In genomic region chr19:4724252-4724514, GRCh38 we compare ENCODE assay signal across 8 cellular contexts. TPM values are rescaled to one million over a fixed set of nuclear protein-coding genes. Genes with fewer than 3 reads are reported as not detected.
A peak's percentile ranks its signal among the peaks of the same experiment; 100 is the strongest.
DNase-seq lines count a peak whose midpoint lies in the region; ATAC-seq and TF ChIP-seq lines count a peak whose summit lies in the region.

No MANE protein-coding gene starts in this region.

- no peak for DNase-seq in CD14-positive monocyte (ENCODE audit: low spot score)
- peak; percentile 85 for DNase-seq in endodermal cell
- no peak for DNase-seq in neural progenitor cell (ENCODE audit: low spot score)
- no peak for DNase-seq in activated gamma-delta T cell treated with Interleukin-2 at 50 U/mL for 16 hours
- no peak for DNase-seq in stimulated activated CD8-positive, alpha-beta memory T cell treated with anti-CD3 and anti-CD28 coated beads, Interleukin-4, amount 100 ng/mL, for 48 hours
- no peak for DNase-seq in stimulated activated CD4-positive, alpha-beta T cell treated with anti-CD3 and anti-CD28 coated beads, Interleukin-2, amount 100 ng/mL, for 48 hours

- no peak for ATAC-seq in GM21515 (IDR thresholded peaks at IDR 0.05; ENCODE audit: unreplicated experiment)

- no peak overlapping the region for H2AFZ ChIP-seq in OCI-LY3 (ENCODE audit: low read depth, low read length)
- no peak overlapping the region for H2AFZ ChIP-seq in neural progenitor cell (replicated peaks)

- H4K20me1 ChIP-seq in OCI-LY3 (ENCODE audit: insufficient read depth, low read length) (peaks cover 6% of the 10 kb centered on the region; the same call in 1 of the 2 replicates), neural progenitor cell (ENCODE audit: low read depth) (peaks cover 13% of the 10 kb centered on the region)

- H3K27ac Mint-ChIP-seq in CD14-positive monocyte (peak overlapping the region; percentile 87 to 98 (median 95)), endodermal cell (peak overlapping the region; percentile 93), neural progenitor cell (peak overlapping the region; percentile 98)

- peak overlapping the region; percentile 58 for H3K27ac ChIP-seq in OCI-LY3 (ENCODE audit: low read length)
- H3K27ac ChIP-seq in endodermal cell (ENCODE audit: low read depth, low read length): no peak overlapping the region
- H3K27ac ChIP-seq in neural progenitor cell: no peak overlapping the region

- H3K4me1 ChIP-seq in OCI-LY3 (ENCODE audit: low read length): peaks cover 42% of the 10 kb centered on the region
- peaks cover 5% of the 10 kb centered on the region for H3K4me1 ChIP-seq in endodermal cell (ENCODE audit: control insufficient read depth, insufficient read depth, low read length)
- H3K4me1 ChIP-seq in neural progenitor cell: peaks cover 11% of the 10 kb centered on the region

- H3K4me1 Mint-ChIP-seq in CD14-positive monocyte (peaks cover 28% of the 10 kb centered on the region), endodermal cell (peaks cover 7% of the 10 kb centered on the region), neural progenitor cell (peaks cover 17% of the 10 kb centered on the region)

- H3K4me3 ChIP-seq in OCI-LY3 (ENCODE audit: low read length) (peak overlapping the region; percentile 93), endodermal cell (ENCODE audit: low read length) (peak overlapping the region; percentile 98), neural progenitor cell (peak overlapping the region; percentile 93)

- H3K79me2 ChIP-seq in OCI-LY3 (ENCODE audit: low read length): peaks cover 44% of the 10 kb centered on the region
- peaks cover 27% of the 10 kb centered on the region for H3K79me2 ChIP-seq in neural progenitor cell (ENCODE audit: low read depth)

- H3K36me3 ChIP-seq in OCI-LY3 (replicated peaks; ENCODE audit: low read depth, low read length) (peaks cover 12% of the 10 kb centered on the region), endodermal cell (ENCODE audit: control insufficient read depth, insufficient read depth, low read length) (peaks cover 24% of the 10 kb centered on the region), neural progenitor cell (no peaks in the 10 kb centered on the region)

- H3K9me3 Mint-ChIP-seq in CD14-positive monocyte (peaks cover 0 to 2% (median 0%) of the 10 kb centered on the region in 7 donors), endodermal cell (no peaks in the 10 kb centered on the region), neural progenitor cell (peaks cover 8% of the 10 kb centered on the region)

- H3K27me3 Mint-ChIP-seq in CD14-positive monocyte (ENCODE audit: low read depth in 3 of 3) (peaks cover 0 to 9% (median 3%) of the 10 kb centered on the region in 3 donors), endodermal cell (ENCODE audit: insufficient read depth) (no peaks in the 10 kb centered on the region), neural progenitor cell (ENCODE audit: insufficient read depth, low read depth) (peaks cover 28% of the 10 kb centered on the region)

- H3K36me3 Mint-ChIP-seq in CD14-positive monocyte (peaks cover 14 to 24% of the 10 kb centered on the region in 2 donors), endodermal cell (ENCODE audit: low read depth) (peaks cover 13% of the 10 kb centered on the region), neural progenitor cell (peaks cover 6% of the 10 kb centered on the region)

- H3K4me2 ChIP-seq in OCI-LY3 (ENCODE audit: low read length) (peak overlapping the region; percentile 63), neural progenitor cell (peak overlapping the region; percentile 69)

- H3K27me3 ChIP-seq in OCI-LY3 (ENCODE audit: low read depth, low read length) (no peaks in the 10 kb centered on the region), endodermal cell (ENCODE audit: control insufficient read depth, insufficient read depth, low read length, poor library complexity, severe bottlenecking) (no peaks in the 10 kb centered on the region), neural progenitor cell (no peaks in the 10 kb centered on the region)

- WGBS in endodermal cell (ENCODE audit: insufficient coverage in 1 of 2, insufficient read length in 1 of 2), 2 experiments: 3 to 8% methylated on average over 4 to 6 of the region's 12 CpGs

- H3K9me3 ChIP-seq in OCI-LY3 (ENCODE audit: insufficient read depth, low read length): no peaks in the 10 kb centered on the region
- H3K9me3 ChIP-seq in endodermal cell (ENCODE audit: control insufficient read depth, low read length): no peaks in the 10 kb centered on the region
- H3K9me3 ChIP-seq in neural progenitor cell (ENCODE audit: low read depth): no peaks in the 10 kb centered on the region

- H3F3A ChIP-seq in neural progenitor cell (ENCODE audit: low read depth): no peaks in the 10 kb centered on the region

- TF ChIP-seq CTCF in CD14-positive monocyte (IDR thresholded peaks at IDR 0.05) (no peak), OCI-LY3 (IDR thresholded peaks at IDR 0.05; ENCODE audit: low read depth, low read length) (no peak), endodermal cell (conservative IDR thresholded peaks at IDR 0.05) (no peak), neural progenitor cell (IDR thresholded peaks at IDR 0.05) (no peak)

- intact Hi-C loops in CD14-positive monocyte (cut with micrococcal nuclease): loop anchor here (1.0 to 2.0 kb wide), 3 partner anchors 67 to 187 kb away; partner anchors contain the start of gene FEM1A (in 2 of the 2)

- H3K4me3 Mint-ChIP-seq in CD14-positive monocyte (peak overlapping the region; percentile 93 to 94), endodermal cell (peak overlapping the region; percentile 98), neural progenitor cell (peak overlapping the region; percentile 95)

- H3K9ac ChIP-seq in OCI-LY3 (ENCODE audit: low read length) (peak overlapping the region; percentile 59), endodermal cell (ENCODE audit: extremely low read depth, low read length, poor library complexity, severe bottlenecking) (peak overlapping the region; percentile 34), neural progenitor cell (no peak overlapping the region)

RNA-seq across cellular contexts. Expression of gene DPP9, which starts 0.5 kb away (rescaled TPM):
- polyA plus RNA-seq in CD14-positive monocyte: 10 to 100 TPM; 12.6 to 13.9 TPM
- total RNA-seq in endodermal cell (10 to 100 TPM; 36.8 to 48.8 TPM), neural progenitor cell (ENCODE audit: low replicate concordance) (17.1 and 34.7 TPM in 2 replicates)
- 21.0 TPM for polyA plus RNA-seq in endodermal cell (2013, experiment 1 of 2)
- polyA plus RNA-seq in endodermal cell (2013, experiment 2 of 2): 17.8 TPM

RNA-seq across cellular contexts. Expression of gene MYDGF, which starts 54.0 kb away (rescaled TPM):
- polyA plus RNA-seq in CD14-positive monocyte: 100 to 1,000 TPM; 160 to 165 TPM
- 10 to 100 TPM; 58.7 to 64.0 TPM for total RNA-seq in endodermal cell
- 93.0 TPM for polyA plus RNA-seq in endodermal cell (2013, experiment 1 of 2)
- polyA plus RNA-seq in endodermal cell (2013, experiment 2 of 2): 93.7 TPM
- 23.4 and 39.5 TPM in 2 replicates for total RNA-seq in neural progenitor cell (ENCODE audit: low replicate concordance)
